Comparison of ENCODE assay signal across 25 cellular contexts in genomic region chr3:164620423-164620822, GRCh38.
"Had no signal": no experiment of that assay in that cellular context is flagged by ENCODE, and none has a peak within 500 bp of the region (broad histone marks: within the 10 kb centered on the region; RNA-seq: fewer than 3 reads in every experiment).

No MANE protein-coding gene starts in this region.

- H3K36me3 ChIP-seq: esophagus muscularis mucosa, left ventricle myocardium inferior, lower lobe of right lung, neural progenitor cell, ovary, right atrium auricular region, sigmoid colon, thoracic aorta had no signal

- ATAC-seq: effector memory CD8-positive, alpha-beta T cell; left cardiac atrium; lower lobe of right lung; natural killer cell treated with Interleukin-12 subunit alpha and Interleukin-12 subunit beta and Interleukin-15 and Interleukin-18, amount 100 ng/mL, for 72 hours; stimulated activated naive B cell treated with anti-CD40 and anti-IgM and Interleukin-4, amounts not matched to agents 10 μg/mL and 1 μg/mL and 100 μg/mL, for 72 hours; stimulated activated naive CD8-positive, alpha-beta T cell treated with anti-CD3 and anti-CD28 coated beads, Interleukin-15, amount 100 ng/mL, for 72 hours had no signal

- H3K79me2 ChIP-seq: hepatocyte had no signal

- H3K9ac ChIP-seq: neural progenitor cell had no signal

- H3K4me2 ChIP-seq: hepatocyte, neural progenitor cell had no signal

- H3K4me1 ChIP-seq: esophagus muscularis mucosa, left ventricle myocardium inferior, lower lobe of right lung, neural progenitor cell, right atrium auricular region, sigmoid colon had no signal

- H3K4me3 ChIP-seq: esophagus muscularis mucosa, hepatocyte, left ventricle myocardium inferior, lower lobe of right lung, neural progenitor cell, ovary, right atrium auricular region, sigmoid colon, skin epidermis, thoracic aorta had no signal

- H3K27me3 ChIP-seq: esophagus muscularis mucosa, hepatocyte, neural progenitor cell, ovary, right atrium auricular region, sigmoid colon had no signal

- FAIRE-seq: kidney had no signal

- DNase-seq: effector memory CD8-positive, alpha-beta T cell; foreskin melanocyte; head of caudate nucleus; kidney; left cardiac atrium; left ventricle myocardium inferior; lower lobe of right lung; midbrain; nucleus accumbens; ovary; sigmoid colon; stimulated activated CD4-positive, alpha-beta T cell treated with anti-CD3 and anti-CD28 coated beads, Interleukin-2, amount 100 ng/mL, for 24 hours; stimulated activated CD4-positive, alpha-beta T cell treated with anti-CD3 and anti-CD28 coated beads, Interleukin-4, amount 100 ng/mL, for 4 hours; stimulated activated naive B cell treated with anti-CD40 and anti-IgM and Interleukin-4, amounts not matched to agents 10 μg/mL and 1 μg/mL and 100 μg/mL, for 72 hours; stimulated activated naive CD8-positive, alpha-beta T cell treated with anti-CD3 and anti-CD28 coated beads, Interleukin-15, amount 100 ng/mL, for 72 hours; substantia nigra; trophoblast cell had no signal

- H3K27ac ChIP-seq: epithelial cell of prostate, esophagus muscularis mucosa, hepatocyte, left ventricle myocardium inferior, lower lobe of right lung, neural progenitor cell, ovary, right atrium auricular region, sigmoid colon, skin epidermis, thoracic aorta had no signal

- H2AFZ ChIP-seq: hepatocyte, neural progenitor cell had no signal

- H3K9me3 ChIP-seq: esophagus muscularis mucosa, left ventricle myocardium inferior, lower lobe of right lung, ovary, right atrium auricular region, sigmoid colon, thoracic aorta had no signal
